ENCODE assay signal across 12 cellular contexts in the genomic region with DNA sequence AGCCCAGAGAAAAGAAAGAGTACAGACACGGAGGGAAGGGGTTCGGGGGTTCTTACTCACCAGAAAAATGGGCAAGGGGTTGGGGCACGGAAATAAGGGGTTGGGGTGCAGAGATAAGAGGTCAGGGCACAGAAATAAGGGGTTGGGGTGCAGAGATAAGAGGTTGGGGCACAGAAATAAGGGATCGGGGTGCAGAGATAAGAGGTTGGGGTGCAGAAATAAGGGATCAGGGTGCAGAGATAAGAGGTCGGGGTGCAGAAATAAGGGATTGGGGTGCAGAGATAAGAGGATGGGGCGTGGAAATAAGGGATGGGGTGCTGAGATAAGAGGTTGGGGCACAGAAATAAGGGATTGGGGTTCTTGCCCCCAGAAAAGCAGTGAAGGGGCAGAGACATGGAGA. TPM values are rescaled to one million over a fixed set of nuclear protein-coding genes. Genes with fewer than 3 reads are reported as not detected.
"Had no signal": no experiment of that assay in that cellular context is flagged by ENCODE, and none has a peak within 500 bp of the region (broad histone marks: within the 10 kb centered on the region; RNA-seq: fewer than 3 reads in every experiment).

No MANE protein-coding gene starts in this region.

RNA-seq across cellular contexts. Expression of a gene that starts 10.2 kb away (rescaled TPM):
- total RNA-seq: OCI-LY7, PC-3, PC-9, Peyer's patch, Right ventricle myocardium inferior, Right ventricle myocardium superior, RPMI7951, SJCRH30, SK-MEL-5, T-cell had no signal
- polyA plus RNA-seq: SK-N-SH had no signal

RNA-seq across cellular contexts. Expression of a gene that starts 26.7 kb away (rescaled TPM):
- total RNA-seq: OCI-LY7, PC-3, PC-9, Peyer's patch, Right ventricle myocardium inferior, Right ventricle myocardium superior, RPMI7951, SJCRH30, SJSA1, SK-MEL-5, T-cell had no signal
- polyA plus RNA-seq: SK-N-SH had no signal

RNA-seq across cellular contexts. Expression of a gene that starts 35.7 kb away (rescaled TPM):
- total RNA-seq: OCI-LY7, PC-3, PC-9, Peyer's patch, Right ventricle myocardium inferior, Right ventricle myocardium superior, RPMI7951, SJCRH30, SJSA1, SK-MEL-5, T-cell had no signal
- polyA plus RNA-seq: SK-N-SH had no signal
